9 cellular contexts compared by ENCODE assay signal in the genomic region with DNA sequence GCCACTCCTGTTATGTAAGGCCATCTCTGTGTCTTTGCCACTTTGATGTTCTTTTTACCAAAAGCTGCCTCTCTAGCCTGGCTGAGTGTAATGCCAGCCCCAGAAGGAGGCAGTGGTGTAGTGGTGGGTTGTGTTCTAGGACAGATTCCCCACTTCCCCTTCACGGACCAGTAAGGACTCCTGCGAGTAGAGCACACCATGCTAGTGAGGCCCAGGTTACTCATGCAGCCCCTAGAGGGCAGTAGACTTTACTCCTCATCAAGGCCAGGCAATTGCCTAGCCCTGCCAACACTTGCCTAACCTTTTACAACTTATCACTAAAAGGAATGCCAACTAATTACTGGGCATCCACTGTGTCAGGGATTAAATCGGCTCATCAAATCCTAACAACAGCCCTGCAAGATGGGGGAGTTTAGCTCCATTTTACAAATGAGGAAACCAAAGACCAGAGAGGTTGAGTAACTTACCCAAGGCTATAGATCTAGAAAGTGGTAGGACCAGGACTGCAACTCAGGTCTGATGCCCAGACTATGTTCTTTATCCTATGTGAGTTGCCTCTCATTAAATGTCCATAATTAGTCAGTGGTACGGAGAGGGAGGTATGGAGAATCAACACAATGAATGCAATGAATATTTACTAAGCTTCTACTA.
DNase-seq lines count a peak whose midpoint lies in the region; ATAC-seq and TF ChIP-seq lines count a peak whose summit lies in the region.
"Had no signal": no experiment of that assay in that cellular context is flagged by ENCODE, and none has a peak within 500 bp of the region (broad histone marks: within the 10 kb centered on the region; RNA-seq: fewer than 3 reads in every experiment).

No MANE protein-coding gene starts in this region.

- H3K9me3 ChIP-seq in A673 (ENCODE audit: low read depth, low read length, poor library complexity, severe bottlenecking), result no peaks in the 10 kb centered on the region

- POLR2A ChIA-PET in A673 (lab: Charles Lee; ENCODE audit: low non-redundant PET), result no interaction called here

- no peaks in the 10 kb centered on the region for H3K4me1 ChIP-seq in A673 (ENCODE audit: insufficient read depth, low read length, poor library complexity, severe bottlenecking)

- peak; percentile 98 for TF ChIP-seq CTCF in A673 (conservative IDR thresholded peaks at IDR 0.05; ENCODE audit: low read depth, low read length)
- TF ChIP-seq CTCF in GM12874 (IDR thresholded peaks at IDR 0.05; ENCODE audit: insufficient read depth, low read depth, low read length), result peak; percentile 74
- peak; percentile 57 for TF ChIP-seq CTCF in astrocyte of the spinal cord (IDR thresholded peaks at IDR 0.05; ENCODE audit: low read depth, low read length)

- in situ Hi-C loops in astrocyte of the spinal cord (cut with HindIII; ENCODE audit: low sequenced_read_pairs), result no loop called here

- H3K9me3 Mint-ChIP-seq in memory B cell, result no peaks in the 10 kb centered on the region
- H3K9me3 Mint-ChIP-seq in T-helper 2 cell treated with Interferon-gamma antibody and Interleukin-4, amounts not matched to agents 5 μg/mL and 100 μg/mL, for 36 hours, result no peaks in the 10 kb centered on the region
- H3K9me3 Mint-ChIP-seq: dendritic cell treated with granulocyte-macrophage colony-stimulating factor and Interleukin-4, amounts not matched to agents 40 ng/mL and 50 ng/mL, for 4 days had no signal

- CTCF ChIA-PET in A673 (lab: Charles Lee), result interaction anchor here (0.7 to 0.9 kb wide), 3 partner anchors 255 to 572 kb away, joined by 3 to 4 read pairs (median 3); no protein-coding TSS in a partner anchor

- H3K27me3 Mint-ChIP-seq in memory B cell, result peaks cover 11% of the 10 kb centered on the region
- H3K27me3 Mint-ChIP-seq in T-helper 2 cell treated with Interferon-gamma antibody and Interleukin-4, amounts not matched to agents 5 μg/mL and 100 μg/mL, for 36 hours (ENCODE audit: low read depth), result peaks cover 20% of the 10 kb centered on the region
- H3K27me3 Mint-ChIP-seq: dendritic cell treated with granulocyte-macrophage colony-stimulating factor and Interleukin-4, amounts not matched to agents 40 ng/mL and 50 ng/mL, for 4 days had no signal

- intact Hi-C loops in A673 (cut with micrococcal nuclease; ENCODE audit: unreplicated experiment), result loop anchor here (5.0 kb wide), 1 partner anchor 551 kb away; no protein-coding TSS in a partner anchor

- peak; percentile 83 for ATAC-seq in HG02884 (IDR thresholded peaks at IDR 0.05; ENCODE audit: unreplicated experiment)
- peak; percentile 47 for ATAC-seq in memory B cell (ENCODE audit: low read depth)

- peaks cover 3% of the 10 kb centered on the region for H3K27me3 ChIP-seq in A673 (replicated peaks; ENCODE audit: insufficient read depth, low read depth, low read length, poor library complexity)

- H3K4me1 Mint-ChIP-seq in memory B cell, result no peaks in the 10 kb centered on the region
- no peaks in the 10 kb centered on the region for H3K4me1 Mint-ChIP-seq in T-helper 2 cell treated with Interferon-gamma antibody and Interleukin-4, amounts not matched to agents 5 μg/mL and 100 μg/mL, for 36 hours (ENCODE audit: low read depth)

- H3K4me3 Mint-ChIP-seq in memory B cell, result no peak overlapping the region
- H3K4me3 Mint-ChIP-seq in T-helper 2 cell treated with Interferon-gamma antibody and Interleukin-4, amounts not matched to agents 5 μg/mL and 100 μg/mL, for 36 hours, result no peak overlapping the region
- H3K4me3 Mint-ChIP-seq: dendritic cell treated with granulocyte-macrophage colony-stimulating factor and Interleukin-4, amounts not matched to agents 40 ng/mL and 50 ng/mL, for 4 days had no signal

- H3K4me3 ChIP-seq in A673 (ENCODE audit: low read depth, low read length, poor library complexity, severe bottlenecking) (no peak overlapping the region), astrocyte of the spinal cord (ENCODE audit: low read depth, low read length) (no peak overlapping the region)

- H3K36me3 Mint-ChIP-seq in memory B cell, result no peaks in the 10 kb centered on the region
- no peaks in the 10 kb centered on the region for H3K36me3 Mint-ChIP-seq in T-helper 2 cell treated with Interferon-gamma antibody and Interleukin-4, amounts not matched to agents 5 μg/mL and 100 μg/mL, for 36 hours (ENCODE audit: low read depth)

- H3K27ac Mint-ChIP-seq in memory B cell, result no peak overlapping the region
- no peak overlapping the region for H3K27ac Mint-ChIP-seq in T-helper 2 cell treated with Interferon-gamma antibody and Interleukin-4, amounts not matched to agents 5 μg/mL and 100 μg/mL, for 36 hours
- H3K27ac Mint-ChIP-seq: dendritic cell treated with granulocyte-macrophage colony-stimulating factor and Interleukin-4, amounts not matched to agents 40 ng/mL and 50 ng/mL, for 4 days had no signal

- peak; percentile 88 for DNase-seq in A673 (ENCODE audit: low spot score)
- peak; percentile 66 for DNase-seq in NCI-H69 (lab: John Stamatoyannopoulos, UW)
- no peak for DNase-seq in astrocyte of the spinal cord (ENCODE audit: low read depth, low spot score)
- peak in 1 of 2 donors; percentile 1 for DNase-seq in memory B cell (ENCODE audit: low spot score in 2 of 2)
- no peak for DNase-seq in T-helper 2 cell treated with Interferon-gamma antibody and Interleukin-4, amounts not matched to agents 5 μg/mL and 100 μg/mL, for 36 hours (ENCODE audit: low spot score)
- no peak for DNase-seq in anterior cingulate cortex (lab: John Stamatoyannopoulos, UW)

- H3K36me3 ChIP-seq in A673 (ENCODE audit: insufficient read depth, low read length, poor library complexity, severe bottlenecking), result no peaks in the 10 kb centered on the region

- no peak overlapping the region for H3K27ac ChIP-seq in A673 (ENCODE audit: low read depth, low read length, poor library complexity, severe bottlenecking)

- no TSS peak for BruUV-seq in A673 (replicated peaks; lab: Mats Ljungman, UMichigan)

Comparison
In these comparisons a context has a peak if more than half of its experiments do, and no peak if none do; other contexts are left out.
1. DNase-seq: peak in A673 (single experiment) and NCI-H69 (single experiment); none in astrocyte of the spinal cord (single experiment), T-helper 2 cell treated with Interferon-gamma antibody and Interleukin-4, amounts not matched to agents 5 μg/mL and 100 μg/mL, for 36 hours (single experiment) and anterior cingulate cortex (0 of 58).
2. Peak in every context shown above with its lines, with median percentiles within 50 percentile points of each other: CTCF ChIP-seq.